Comparison of ENCODE assay signal across 18 cellular contexts in the genomic region with DNA sequence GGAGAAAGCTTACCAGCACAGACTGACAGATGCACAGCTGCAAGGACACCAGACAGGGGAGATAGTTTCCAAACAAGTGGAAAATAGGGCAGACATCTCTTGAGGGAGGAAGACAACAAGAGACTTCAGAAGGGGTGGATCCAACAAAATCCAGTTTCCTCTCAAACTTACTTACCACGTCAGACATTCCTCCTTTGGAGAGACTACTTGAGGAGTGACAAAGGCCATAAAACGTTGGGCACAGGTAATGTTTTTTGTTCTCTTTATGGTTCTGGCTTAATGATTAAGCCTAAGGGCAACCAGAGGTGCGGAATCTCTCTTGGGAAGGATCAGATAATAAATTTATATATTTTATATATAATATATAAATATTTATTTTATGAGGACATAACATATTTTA.
"Had no signal": no experiment of that assay in that cellular context is flagged by ENCODE, and none has a peak within 500 bp of the region (broad histone marks: within the 10 kb centered on the region; RNA-seq: fewer than 3 reads in every experiment).

No MANE protein-coding gene starts in this region.

- H3K9me3 ChIP-seq: breast epithelium, heart left ventricle, lower lobe of right lung, psoas muscle, SK-N-SH had no signal

- H3K27ac ChIP-seq: breast epithelium, heart left ventricle, lower lobe of right lung, psoas muscle had no signal

- H3K4me1 ChIP-seq: breast epithelium, lower lobe of right lung, psoas muscle had no signal

- H3K27me3 Mint-ChIP-seq: activated naive CD8-positive, alpha-beta T cell treated with anti-CD3 and anti-CD28 coated beads for 36 hours; naive thymus-derived CD4-positive, alpha-beta T cell; stimulated activated naive CD8-positive, alpha-beta T cell treated with anti-CD3 and anti-CD28 coated beads, Interleukin-15, Interleukin-2, amounts not matched to agents 100 ng/mL and 50 ng/mL, for 24 hours had no signal

- DNase-seq: activated CD4-positive, alpha-beta memory T cell treated with anti-CD3 and anti-CD28 coated beads for 36 hours; activated CD4-positive, CD25-positive, alpha-beta regulatory T cell treated with anti-CD3 and anti-CD28 coated beads, Interleukin-2, amount 50 U/mL, for 72 hours; activated gamma-delta T cell; activated naive CD8-positive, alpha-beta T cell treated with anti-CD3 and anti-CD28 coated beads for 36 hours; activated T-cell treated with anti-CD3 and anti-CD28 coated beads, Interleukin-2, amount 50 U/mL, for 48 hours; anterior cingulate cortex; foreskin melanocyte; heart left ventricle; lower lobe of right lung; midbrain; naive thymus-derived CD4-positive, alpha-beta T cell; nucleus accumbens; psoas muscle; SK-N-SH; stimulated activated CD4-positive, alpha-beta T cell treated with anti-CD3 and anti-CD28 coated beads, Interleukin-2, amount 100 ng/mL, for 48 hours; T-helper 1 cell had no signal

- H3K36me3 Mint-ChIP-seq: activated CD4-positive, alpha-beta memory T cell treated with anti-CD3 and anti-CD28 coated beads for 36 hours; activated naive CD8-positive, alpha-beta T cell treated with anti-CD3 and anti-CD28 coated beads for 36 hours had no signal

- H3K9ac ChIP-seq: SK-N-SH had no signal

- H3K27ac Mint-ChIP-seq: activated CD4-positive, alpha-beta memory T cell treated with anti-CD3 and anti-CD28 coated beads for 36 hours; activated naive CD8-positive, alpha-beta T cell treated with anti-CD3 and anti-CD28 coated beads for 36 hours; naive thymus-derived CD4-positive, alpha-beta T cell; stimulated activated naive CD8-positive, alpha-beta T cell treated with anti-CD3 and anti-CD28 coated beads, Interleukin-15, Interleukin-2, amounts not matched to agents 100 ng/mL and 50 ng/mL, for 24 hours had no signal

- H3K4me2 ChIP-seq: SK-N-SH had no signal

- H3K4me3 Mint-ChIP-seq: activated CD4-positive, alpha-beta memory T cell treated with anti-CD3 and anti-CD28 coated beads for 36 hours; activated naive CD8-positive, alpha-beta T cell treated with anti-CD3 and anti-CD28 coated beads for 36 hours; naive thymus-derived CD4-positive, alpha-beta T cell; stimulated activated naive CD8-positive, alpha-beta T cell treated with anti-CD3 and anti-CD28 coated beads, Interleukin-15, Interleukin-2, amounts not matched to agents 100 ng/mL and 50 ng/mL, for 24 hours had no signal

- H3K36me3 ChIP-seq: breast epithelium, heart left ventricle, lower lobe of right lung had no signal

- H3K27me3 ChIP-seq: breast epithelium, heart left ventricle had no signal

- H3K9me3 Mint-ChIP-seq: activated CD4-positive, alpha-beta memory T cell treated with anti-CD3 and anti-CD28 coated beads for 36 hours; naive thymus-derived CD4-positive, alpha-beta T cell; stimulated activated naive CD8-positive, alpha-beta T cell treated with anti-CD3 and anti-CD28 coated beads, Interleukin-15, Interleukin-2, amounts not matched to agents 100 ng/mL and 50 ng/mL, for 24 hours had no signal

- H3K4me3 ChIP-seq: breast epithelium, heart left ventricle, lower lobe of right lung, psoas muscle had no signal
